Comparison of ENCODE assay signal across 20 cellular contexts in the genomic region with DNA sequence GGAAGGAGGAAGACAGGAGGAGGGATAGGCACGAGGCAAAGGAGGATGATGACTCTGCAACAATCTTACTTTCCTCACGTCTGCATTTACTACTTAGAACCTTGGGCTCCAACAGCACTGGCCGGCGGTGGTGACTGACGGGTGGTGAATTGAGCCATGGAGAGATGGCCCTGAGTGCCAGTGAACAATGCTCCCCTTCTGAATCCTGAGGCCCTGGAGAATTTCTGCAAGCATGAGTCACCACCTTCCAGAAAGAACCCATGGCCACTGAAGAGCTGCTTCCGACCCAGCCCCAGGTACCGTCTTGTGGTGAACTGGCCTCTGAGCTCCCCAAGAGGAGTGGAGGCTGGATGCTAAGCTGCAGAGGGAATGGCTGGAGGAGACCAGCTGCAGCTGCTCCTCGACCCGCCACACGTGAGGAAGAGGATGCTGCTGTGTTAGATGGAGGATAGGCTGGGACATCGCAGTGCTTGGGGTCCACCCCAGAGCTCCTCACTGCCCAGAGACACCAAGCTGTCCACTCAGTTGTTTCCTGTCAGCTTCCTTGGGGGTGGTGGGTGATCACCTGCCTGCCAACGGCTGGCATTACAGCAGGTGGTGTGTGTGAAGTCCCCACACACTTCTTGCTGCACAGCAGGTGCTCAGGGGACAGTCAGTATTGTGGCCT.
DNase-seq lines count a peak whose midpoint lies in the region; ATAC-seq and TF ChIP-seq lines count a peak whose summit lies in the region.
"Had no signal": no experiment of that assay in that cellular context is flagged by ENCODE, and none has a peak within 500 bp of the region (broad histone marks: within the 10 kb centered on the region; RNA-seq: fewer than 3 reads in every experiment).

No MANE protein-coding gene starts in this region.

- no peaks in the 10 kb centered on the region for H3K36me3 ChIP-seq in DND-41 (ENCODE audit: insufficient read depth, low read length)
- H3K36me3 ChIP-seq in osteoblast (ENCODE audit: insufficient read depth, low read length): no peaks in the 10 kb centered on the region
- H3K36me3 ChIP-seq: thyroid gland had no signal

- POLR2A ChIA-PET in activated CD4-positive, alpha-beta memory T cell treated with anti-CD3 and anti-CD28 coated beads, Interleukin-2, amount 10 ng/mL, durations not matched to agents 7 days and 5 days (lab: Charles Lee): interaction anchor here (0.9 to 1.3 kb wide), 5 partner anchors 12 to 92 kb away, joined by 3 to 4 read pairs (median 3); no protein-coding TSS in a partner anchor

- H2AFZ ChIP-seq in DND-41 (ENCODE audit: low read depth, low read length) (no peak overlapping the region), osteoblast (ENCODE audit: low read length) (no peak overlapping the region)

- no peaks in the 10 kb centered on the region for H4K20me1 ChIP-seq in DND-41 (ENCODE audit: insufficient read depth, low read length)
- H4K20me1 ChIP-seq in osteoblast (ENCODE audit: insufficient read depth, low read length): no peaks in the 10 kb centered on the region

- TF ChIP-seq CTCF in C4-2B (conservative IDR thresholded peaks at IDR 0.05): no peak
- no peak for TF ChIP-seq CTCF in DND-41 (IDR thresholded peaks at IDR 0.05; ENCODE audit: borderline replicate concordance, extremely low read depth, low read length, poor library complexity, severe bottlenecking)
- TF ChIP-seq CTCF in osteoblast (IDR thresholded peaks at IDR 0.05; ENCODE audit: extremely low read depth, low read depth, low read length): no peak

- no peaks in the 10 kb centered on the region for H3K36me3 Mint-ChIP-seq in activated T-helper 17 cell treated with anti-CD3 and anti-CD28 coated beads, Interleukin-2, amount 50 U/mL, for 72 hours (ENCODE audit: low read depth)
- no peaks in the 10 kb centered on the region for H3K36me3 Mint-ChIP-seq in activated CD4-positive, alpha-beta memory T cell treated with anti-CD3 and anti-CD28 coated beads, Interleukin-2, amount 10 ng/mL, durations not matched to agents 7 days and 5 days (ENCODE audit: low read depth)
- H3K36me3 Mint-ChIP-seq: T-cell had no signal

- DNase-seq in DND-41 (no peak), osteoblast (ENCODE audit: insufficient read length, low spot score, missing footprints) (peak; percentile 36), NAMALWA (ENCODE audit: low spot score) (no peak)
- no peak for DNase-seq in activated CD4-positive, alpha-beta memory T cell treated with anti-CD3 and anti-CD28 coated beads, Interleukin-2, amount 10 ng/mL, durations not matched to agents 7 days and 5 days
- DNase-seq: activated CD4-positive, alpha-beta T cell treated with anti-CD3 and anti-CD28 coated beads, Interleukin-2, amount 50 U/mL, for 1 hour; activated naive CD4-positive, alpha-beta T cell treated with Interleukin-2 at 50 U/mL for 16 hours; activated T-cell treated with anti-CD3 and anti-CD28 coated beads for 4 hours; anterior cingulate cortex; effector CD8-positive, alpha-beta T cell; H9; midbrain; NCI-H524; SIG-M5; stimulated activated naive CD4-positive, alpha-beta T cell treated with Interleukin-2 at 50 U/mL for 16 hours; T-cell had no signal

- no peak overlapping the region for H3K9ac ChIP-seq in DND-41 (ENCODE audit: low read depth, low read length)

- H3K79me2 ChIP-seq in DND-41 (ENCODE audit: insufficient read depth, low read length) (no peaks in the 10 kb centered on the region), osteoblast (ENCODE audit: insufficient read depth, low read length) (no peaks in the 10 kb centered on the region)

- H3K9me3 Mint-ChIP-seq in activated T-helper 17 cell treated with anti-CD3 and anti-CD28 coated beads, Interleukin-2, amount 50 U/mL, for 72 hours: no peaks in the 10 kb centered on the region
- H3K9me3 Mint-ChIP-seq in activated CD4-positive, alpha-beta memory T cell treated with anti-CD3 and anti-CD28 coated beads, Interleukin-2, amount 10 ng/mL, durations not matched to agents 7 days and 5 days: no peaks in the 10 kb centered on the region
- H3K9me3 Mint-ChIP-seq: H9, T-cell had no signal

- peak overlapping the region; percentile 13 for H3K27ac Mint-ChIP-seq in activated T-helper 17 cell treated with anti-CD3 and anti-CD28 coated beads, Interleukin-2, amount 50 U/mL, for 72 hours
- H3K27ac Mint-ChIP-seq in activated CD4-positive, alpha-beta memory T cell treated with anti-CD3 and anti-CD28 coated beads, Interleukin-2, amount 10 ng/mL, durations not matched to agents 7 days and 5 days: no peak overlapping the region
- H3K27ac Mint-ChIP-seq: H9, T-cell had no signal

- no peak overlapping the region for H3K4me3 ChIP-seq in DND-41 (ENCODE audit: low read depth in 1 of 2, low read length in 2 of 2)
- H3K4me3 ChIP-seq in osteoblast (ENCODE audit: insufficient read depth, low read length): no peak overlapping the region
- H3K4me3 ChIP-seq: thyroid gland had no signal

- H3K27me3 ChIP-seq in DND-41 (ENCODE audit: insufficient read depth, low read length, poor library complexity): no peaks in the 10 kb centered on the region
- H3K27me3 ChIP-seq in osteoblast (ENCODE audit: insufficient read depth, low read length): peaks cover 5% of the 10 kb centered on the region
- H3K27me3 ChIP-seq: thyroid gland had no signal

- no peaks in the 10 kb centered on the region for H3K27me3 Mint-ChIP-seq in activated T-helper 17 cell treated with anti-CD3 and anti-CD28 coated beads, Interleukin-2, amount 50 U/mL, for 72 hours
- peaks cover 3% of the 10 kb centered on the region for H3K27me3 Mint-ChIP-seq in activated CD4-positive, alpha-beta memory T cell treated with anti-CD3 and anti-CD28 coated beads, Interleukin-2, amount 10 ng/mL, durations not matched to agents 7 days and 5 days
- H3K27me3 Mint-ChIP-seq: T-cell had no signal

- H3K4me2 ChIP-seq in DND-41 (ENCODE audit: insufficient read depth, low read length) (no peak overlapping the region), osteoblast (ENCODE audit: insufficient read depth, low read length) (no peak overlapping the region)

- CTCF ChIA-PET in activated CD4-positive, alpha-beta memory T cell treated with anti-CD3 and anti-CD28 coated beads, Interleukin-2, amount 10 ng/mL, durations not matched to agents 7 days and 5 days (lab: Charles Lee): no interaction called here

- ATAC-seq in DND-41 (ENCODE audit: insufficient read depth, low read depth) (peak; percentile 56; the same call in 2 of the 3 replicates), HG03520 (IDR thresholded peaks at IDR 0.05; ENCODE audit: unreplicated experiment) (no peak)
- ATAC-seq in activated T-helper 17 cell treated with anti-CD3 and anti-CD28 coated beads, Interleukin-2, amount 50 U/mL, for 72 hours (replicated peaks): no peak
- ATAC-seq: T-cell had no signal

- H3K27ac ChIP-seq in C4-2B: peak overlapping the region; percentile 79
- H3K27ac ChIP-seq in DND-41 (ENCODE audit: low read length): peak overlapping the region; percentile 10; the same call in 1 of the 2 replicates
- no peak overlapping the region for H3K27ac ChIP-seq in osteoblast (ENCODE audit: low read depth, low read length)
- H3K27ac ChIP-seq: thyroid gland had no signal

- H3K4me1 Mint-ChIP-seq in activated T-helper 17 cell treated with anti-CD3 and anti-CD28 coated beads, Interleukin-2, amount 50 U/mL, for 72 hours: peaks cover 22% of the 10 kb centered on the region
- peaks cover 26% of the 10 kb centered on the region for H3K4me1 Mint-ChIP-seq in activated CD4-positive, alpha-beta memory T cell treated with anti-CD3 and anti-CD28 coated beads, Interleukin-2, amount 10 ng/mL, durations not matched to agents 7 days and 5 days
- H3K4me1 Mint-ChIP-seq: B cell had no signal

- no peak overlapping the region for H3K4me3 Mint-ChIP-seq in activated T-helper 17 cell treated with anti-CD3 and anti-CD28 coated beads, Interleukin-2, amount 50 U/mL, for 72 hours
- H3K4me3 Mint-ChIP-seq in activated CD4-positive, alpha-beta memory T cell treated with anti-CD3 and anti-CD28 coated beads, Interleukin-2, amount 10 ng/mL, durations not matched to agents 7 days and 5 days: no peak overlapping the region
- H3K4me3 Mint-ChIP-seq: B cell, H9, T-cell had no signal

- H3K9me3 ChIP-seq in DND-41 (ENCODE audit: insufficient read depth, low read length, severe bottlenecking): no peaks in the 10 kb centered on the region
- no peaks in the 10 kb centered on the region for H3K9me3 ChIP-seq in osteoblast (ENCODE audit: low read depth, low read length)
- H3K9me3 ChIP-seq: thyroid gland had no signal

- peaks cover 25% of the 10 kb centered on the region for H3K4me1 ChIP-seq in DND-41 (ENCODE audit: insufficient read depth, low read length)
- H3K4me1 ChIP-seq in osteoblast (ENCODE audit: insufficient read depth, low read length): no peaks in the 10 kb centered on the region
